Comparison of ENCODE assay signal across 19 cellular contexts in genomic region chr16:71353736-71354135, GRCh38. TPM values are rescaled to one million over a fixed set of nuclear protein-coding genes. Genes with fewer than 3 reads are reported as not detected.
A peak's percentile ranks its signal among the peaks of the same experiment; 100 is the strongest.
DNase-seq lines count a peak whose midpoint lies in the region; ATAC-seq and TF ChIP-seq lines count a peak whose summit lies in the region.
"Had no signal": no experiment of that assay in that cellular context is flagged by ENCODE, and none has a peak within 500 bp of the region (broad histone marks: within the 10 kb centered on the region; RNA-seq: fewer than 3 reads in every experiment).

No MANE protein-coding gene starts in this region.

- H3K27ac Mint-ChIP-seq in GM23338, result no peak overlapping the region
- H3K27ac Mint-ChIP-seq in neural progenitor cell, result no peak overlapping the region
- H3K27ac Mint-ChIP-seq: CD4-positive, alpha-beta T cell had no signal

- no peak overlapping the region for H2AFZ ChIP-seq in GM23338
- no peak overlapping the region for H2AFZ ChIP-seq in neural progenitor cell (replicated peaks)

- TF ChIP-seq EP300 in tibial nerve (IDR thresholded peaks at IDR 0.05), result no peak

- no peaks in the 10 kb centered on the region for H3K36me3 ChIP-seq in GM23338 (ENCODE audit: insufficient read depth)
- H3K36me3 ChIP-seq in neural progenitor cell, result no peaks in the 10 kb centered on the region
- H3K36me3 ChIP-seq in tibial nerve, result no peaks in the 10 kb centered on the region
- no peaks in the 10 kb centered on the region for H3K36me3 ChIP-seq in left ventricle myocardium inferior
- H3K36me3 ChIP-seq: BE2C, SJSA1 had no signal

- no peaks in the 10 kb centered on the region for H3K36me3 Mint-ChIP-seq in GM23338 (ENCODE audit: low read depth)
- H3K36me3 Mint-ChIP-seq in neural progenitor cell, result no peaks in the 10 kb centered on the region

- H3F3A ChIP-seq in GM23338 (replicated peaks; ENCODE audit: low read depth) (no peaks in the 10 kb centered on the region), neural progenitor cell (ENCODE audit: low read depth) (no peaks in the 10 kb centered on the region)

- H4K20me1 ChIP-seq in GM23338 (replicated peaks; ENCODE audit: insufficient read depth), result no peaks in the 10 kb centered on the region
- H4K20me1 ChIP-seq in neural progenitor cell (ENCODE audit: low read depth), result no peaks in the 10 kb centered on the region

- TF ChIP-seq POLR2A in tibial nerve (IDR thresholded peaks at IDR 0.05), result no peak

- no peak overlapping the region for H3K9ac ChIP-seq in neural progenitor cell

- H3K4me3 ChIP-seq in GM23338 (no peak overlapping the region), coronary artery (no peak overlapping the region), neural progenitor cell (no peak overlapping the region), tibial nerve (no peak overlapping the region), left ventricle myocardium inferior (no peak overlapping the region)
- H3K4me3 ChIP-seq: GM12878, SJSA1 had no signal

- H3K27ac ChIP-seq in GM23338 (ENCODE audit: low read depth) (no peak overlapping the region), coronary artery (no peak overlapping the region), neural progenitor cell (no peak overlapping the region), tibial nerve (no peak overlapping the region), left ventricle myocardium inferior (replicated peaks) (no peak overlapping the region)
- H3K27ac ChIP-seq: SJSA1 had no signal

- H3K27me3 Mint-ChIP-seq in GM23338 (ENCODE audit: insufficient read depth, low read depth, poor library complexity), result peaks cover 12% of the 10 kb centered on the region
- peaks cover 11% of the 10 kb centered on the region for H3K27me3 Mint-ChIP-seq in neural progenitor cell (ENCODE audit: insufficient read depth, low read depth)

- DNase-seq in DMS53 (lab: John Stamatoyannopoulos, UW) (peak; percentile 35), DMS53 treated with DMSO at 0.1 percent for 48 hours (lab: John Stamatoyannopoulos, UW; ENCODE audit: unreplicated experiment) (no peak), GM23338 (ENCODE audit: low spot score) (peak; percentile 33), coronary artery (ENCODE audit: low spot score) (peak; percentile 54), neural progenitor cell (ENCODE audit: low spot score) (peak; percentile 44), NCI-H1694 (lab: John Stamatoyannopoulos, UW) (no peak), tibial nerve (ENCODE audit: low spot score in 2 of 2) (no peak), left ventricle myocardium inferior (no peak)
- DNase-seq: 8988T; BE2C; Calu3; CD4-positive, alpha-beta T cell; DND-41; GDM1; MV-4-11; NCI-H1930; NCI-H526 had no signal

- H3K27me3 ChIP-seq in GM23338 (ENCODE audit: insufficient read depth), result peaks cover 8% of the 10 kb centered on the region
- peaks cover 18% of the 10 kb centered on the region for H3K27me3 ChIP-seq in neural progenitor cell
- peaks cover 0 to 18% of the 10 kb centered on the region in 2 donors for H3K27me3 ChIP-seq in tibial nerve
- H3K27me3 ChIP-seq in left ventricle myocardium inferior (ENCODE audit: low read depth), result peaks cover 83% of the 10 kb centered on the region
- H3K27me3 ChIP-seq: SJSA1 had no signal

- no peak for ATAC-seq in GM23338
- ATAC-seq: GM12878 had no signal

- H3K4me2 ChIP-seq in GM23338 (no peak overlapping the region), neural progenitor cell (no peak overlapping the region)

- no peaks in the 10 kb centered on the region for H3K9me2 ChIP-seq in GM23338 (ENCODE audit: insufficient read depth)

- H3K9me3 Mint-ChIP-seq in GM23338 (no peaks in the 10 kb centered on the region), neural progenitor cell (no peaks in the 10 kb centered on the region)
- H3K9me3 Mint-ChIP-seq: CD4-positive, alpha-beta T cell had no signal

- H3K9me3 ChIP-seq in neural progenitor cell (ENCODE audit: low read depth) (no peaks in the 10 kb centered on the region), tibial nerve (no peaks in the 10 kb centered on the region), left ventricle myocardium inferior (replicated peaks) (no peaks in the 10 kb centered on the region)
- H3K9me3 ChIP-seq: BE2C, SJSA1 had no signal

- H3K4me3 Mint-ChIP-seq in GM23338 (no peak overlapping the region), neural progenitor cell (no peak overlapping the region)
- H3K4me3 Mint-ChIP-seq: CD4-positive, alpha-beta T cell had no signal

- H3K4me1 ChIP-seq in GM23338 (ENCODE audit: insufficient read depth) (peaks cover 10% of the 10 kb centered on the region; the same call in 1 of the 2 replicates), neural progenitor cell (no peaks in the 10 kb centered on the region), tibial nerve (peaks cover 0 to 12% (median 1%) of the 10 kb centered on the region in 4 donors), left ventricle myocardium inferior (peaks cover 11% of the 10 kb centered on the region)
- H3K4me1 ChIP-seq: BE2C had no signal

- TF ChIP-seq CTCF in GM23338 (conservative IDR thresholded peaks at IDR 0.05; ENCODE audit: low read depth in 2 of 2), result no peak
- no peak for TF ChIP-seq CTCF in coronary artery (IDR thresholded peaks at IDR 0.05)
- TF ChIP-seq CTCF in neural progenitor cell (IDR thresholded peaks at IDR 0.05), result no peak
- no peak for TF ChIP-seq CTCF in tibial nerve (IDR thresholded peaks at IDR 0.05)
- no peak for TF ChIP-seq CTCF in left ventricle myocardium inferior (IDR thresholded peaks at IDR 0.05; ENCODE audit: borderline replicate concordance)

- no peaks in the 10 kb centered on the region for H3K79me2 ChIP-seq in GM23338 (replicated peaks; ENCODE audit: insufficient read depth)
- H3K79me2 ChIP-seq in neural progenitor cell (ENCODE audit: low read depth), result no peaks in the 10 kb centered on the region

- WGBS in tibial nerve, 2 donors, result 48 to 59% methylated on average over 5 of the region's 5 CpGs

- peaks cover 19% of the 10 kb centered on the region for H3K4me1 Mint-ChIP-seq in GM23338
- H3K4me1 Mint-ChIP-seq in neural progenitor cell, result peaks cover 11% of the 10 kb centered on the region

- intact Hi-C loops in left ventricle myocardium inferior (cut with micrococcal nuclease), result no loop called here

TF ChIP-seq in GM23338, 12 proteins besides CTCF, POLR2A, EP300 and RAD21:
- no peak for TF ChIP-seq REST (IDR thresholded peaks at IDR 0.05; ENCODE audit: unreplicated experiment)
- no peak for TF ChIP-seq EZH2phosphoT487 (IDR thresholded peaks at IDR 0.05; ENCODE audit: unreplicated experiment)
- TF ChIP-seq EZH2 (IDR thresholded peaks at IDR 0.05; ENCODE audit: low read depth, unreplicated experiment), result no peak
- TF ChIP-seq ZNF331 (CRISPR knock-in tag; IDR thresholded peaks at IDR 0.05; ENCODE audit: low read depth), result no peak
- no peak for TF ChIP-seq JUNB (IDR thresholded peaks at IDR 0.05; ENCODE audit: unreplicated experiment)
- TF ChIP-seq ZNF114 (CRISPR knock-in tag; IDR thresholded peaks at IDR 0.05), result no peak
- no peak for TF ChIP-seq POLR2AphosphoS5 (IDR thresholded peaks at IDR 0.05; ENCODE audit: low read depth)
TF ChIP-seq in GM23338: peak in this region for 0.

RNA-seq across cellular contexts. Expression of gene CALB2, which starts 4.8 kb away (rescaled TPM):
- 2.4 and 3.9 TPM in 2 replicates for total RNA-seq in GM23338 (2014; rRNA removed; shearing (Covaris generic))
- polyA plus RNA-seq in GM23338 (2016; fragmentation: Nextera tagmentation; extraction: Ambion mirVana), result 3.7 and 4.2 TPM in 2 replicates
- total RNA-seq in neural progenitor cell (ENCODE audit: low replicate concordance), result 0.62 TPM in 1 of 2 replicates, not detected in the other
- total RNA-seq in tibial nerve, result 10 to 100 TPM in 2 of 4 donors, 1 to 10 TPM in 2; 3.5 to 24.7 (median 11.3) TPM
- total RNA-seq in left ventricle myocardium inferior, result 0.36 TPM
- total RNA-seq: CD4-positive, alpha-beta T cell; GM12878 had no signal
- polyA plus RNA-seq: GM12878 had no signal

Comparison
In these comparisons a context has a peak if more than half of its experiments do, and no peak if none do; other contexts are left out.
1. DNase-seq: peak in DMS53 (single experiment), GM23338 (single experiment), coronary artery (single experiment) and neural progenitor cell (single experiment); none in DMS53 treated with DMSO at 0.1 percent for 48 hours (single experiment), NCI-H1694 (single experiment), tibial nerve (0 of 2) and left ventricle myocardium inferior (single experiment).